In the genomic region with DNA sequence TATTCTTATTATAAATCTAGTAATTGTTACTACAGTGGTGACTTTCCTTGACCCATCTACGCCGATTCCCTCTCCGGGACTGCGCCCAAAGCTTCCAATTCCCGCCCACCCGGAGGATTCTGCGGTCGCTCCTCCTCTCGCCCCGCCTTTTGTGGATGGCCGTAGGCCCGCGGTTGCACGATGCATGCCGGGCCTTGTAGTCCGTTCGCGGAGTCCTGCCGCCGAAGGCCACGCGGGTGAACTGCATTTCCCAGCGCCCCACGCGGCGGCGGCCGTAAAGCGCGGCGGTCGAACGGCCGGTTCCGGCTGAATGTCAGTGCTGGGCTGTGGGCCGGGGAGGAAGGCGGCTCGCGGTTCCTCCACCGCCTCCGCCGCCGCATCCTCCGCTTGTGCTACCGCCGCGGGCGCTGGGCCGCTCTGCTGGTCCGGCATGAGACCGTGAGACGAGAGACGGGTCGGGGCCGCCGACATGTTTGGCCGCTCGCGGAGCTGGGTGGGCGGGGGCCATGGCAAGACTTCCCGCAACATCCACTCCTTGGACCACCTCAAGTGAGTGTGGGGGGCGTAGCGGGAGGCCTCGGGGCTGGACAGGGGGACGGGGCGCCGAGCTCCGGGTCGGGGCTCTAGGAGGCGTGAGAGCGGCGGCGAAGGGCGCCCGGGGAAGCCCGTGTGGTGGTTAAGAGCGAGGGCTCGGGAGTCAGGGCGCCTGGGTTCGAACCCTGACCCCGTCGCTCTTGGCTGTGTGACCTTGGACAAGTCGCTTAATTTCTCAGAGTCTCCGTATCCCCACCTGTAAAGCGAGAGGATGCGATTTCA, we compare ENCODE assay signal across 8 cellular contexts. TPM values are rescaled to one million over a fixed set of nuclear protein-coding genes. Genes with fewer than 3 reads are reported as not detected.
DNase-seq lines count a peak whose midpoint lies in the region; ATAC-seq and TF ChIP-seq lines count a peak whose summit lies in the region.

A gene with protein sequence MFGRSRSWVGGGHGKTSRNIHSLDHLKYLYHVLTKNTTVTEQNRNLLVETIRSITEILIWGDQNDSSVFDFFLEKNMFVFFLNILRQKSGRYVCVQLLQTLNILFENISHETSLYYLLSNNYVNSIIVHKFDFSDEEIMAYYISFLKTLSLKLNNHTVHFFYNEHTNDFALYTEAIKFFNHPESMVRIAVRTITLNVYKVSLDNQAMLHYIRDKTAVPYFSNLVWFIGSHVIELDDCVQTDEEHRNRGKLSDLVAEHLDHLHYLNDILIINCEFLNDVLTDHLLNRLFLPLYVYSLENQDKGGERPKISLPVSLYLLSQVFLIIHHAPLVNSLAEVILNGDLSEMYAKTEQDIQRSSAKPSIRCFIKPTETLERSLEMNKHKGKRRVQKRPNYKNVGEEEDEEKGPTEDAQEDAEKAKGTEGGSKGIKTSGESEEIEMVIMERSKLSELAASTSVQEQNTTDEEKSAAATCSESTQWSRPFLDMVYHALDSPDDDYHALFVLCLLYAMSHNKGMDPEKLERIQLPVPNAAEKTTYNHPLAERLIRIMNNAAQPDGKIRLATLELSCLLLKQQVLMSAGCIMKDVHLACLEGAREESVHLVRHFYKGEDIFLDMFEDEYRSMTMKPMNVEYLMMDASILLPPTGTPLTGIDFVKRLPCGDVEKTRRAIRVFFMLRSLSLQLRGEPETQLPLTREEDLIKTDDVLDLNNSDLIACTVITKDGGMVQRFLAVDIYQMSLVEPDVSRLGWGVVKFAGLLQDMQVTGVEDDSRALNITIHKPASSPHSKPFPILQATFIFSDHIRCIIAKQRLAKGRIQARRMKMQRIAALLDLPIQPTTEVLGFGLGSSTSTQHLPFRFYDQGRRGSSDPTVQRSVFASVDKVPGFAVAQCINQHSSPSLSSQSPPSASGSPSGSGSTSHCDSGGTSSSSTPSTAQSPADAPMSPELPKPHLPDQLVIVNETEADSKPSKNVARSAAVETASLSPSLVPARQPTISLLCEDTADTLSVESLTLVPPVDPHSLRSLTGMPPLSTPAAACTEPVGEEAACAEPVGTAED (plus strand): TSS at position 316 of the 816 bp plus-strand sequence. CDS start 154 bp downstream, at position 470.

- no peaks in the 10 kb centered on the region for H3K27me3 Mint-ChIP-seq in activated naive CD8-positive, alpha-beta T cell treated with anti-CD3 and anti-CD28 coated beads for 36 hours
- no peaks in the 10 kb centered on the region for H3K27me3 Mint-ChIP-seq in osteocyte (ENCODE audit: unreplicated experiment)

- H3K9ac ChIP-seq in SU-DHL-6 (ENCODE audit: low read length): peak within 1 kb of the TSS; percentile 75

- peaks cover 12% of the 10 kb centered on the region for H3K36me3 Mint-ChIP-seq in activated naive CD8-positive, alpha-beta T cell treated with anti-CD3 and anti-CD28 coated beads for 36 hours
- H3K36me3 Mint-ChIP-seq in osteocyte (ENCODE audit: unreplicated experiment): no peaks in the 10 kb centered on the region

- H3K27ac ChIP-seq in SU-DHL-6 (ENCODE audit: low read depth, low read length): no peak within 1 kb of the TSS
- peak within 1 kb of the TSS; percentile 81 to 90 for H3K27ac ChIP-seq in thoracic aorta

- TF ChIP-seq CTCF in GM12865 (IDR thresholded peaks at IDR 0.05; ENCODE audit: insufficient read depth, low read depth, low read length, missing control alignments) (no peak), SU-DHL-6 (IDR thresholded peaks at IDR 0.05; ENCODE audit: insufficient read depth, low read length, poor library complexity, severe bottlenecking) (no peak), osteocyte (IDR thresholded peaks at IDR 0.05) (no peak), thoracic aorta (IDR thresholded peaks at IDR 0.05) (no peak)

- intact Hi-C loops in head of caudate nucleus (cut with DNase I): loop anchor here (5.0 kb wide), 1 partner anchor 973 kb away; the partner anchor contains the start of gene GSPT1

- peaks cover 40 to 61% of the 10 kb centered on the region in 2 donors for H3K4me1 ChIP-seq in thoracic aorta (ENCODE audit: control insufficient read depth in 1 of 2, low read depth in 2 of 2)

- peaks cover 10% of the 10 kb centered on the region; the same call in 1 of the 2 replicates for H3K79me2 ChIP-seq in SU-DHL-6 (ENCODE audit: insufficient read depth, low read length)

- no peaks in the 10 kb centered on the region for H3K9me3 Mint-ChIP-seq in activated naive CD8-positive, alpha-beta T cell treated with anti-CD3 and anti-CD28 coated beads for 36 hours
- no peaks in the 10 kb centered on the region for H3K9me3 Mint-ChIP-seq in osteocyte (ENCODE audit: unreplicated experiment)

- H2AFZ ChIP-seq in SU-DHL-6 (ENCODE audit: low read depth, low read length, severe bottlenecking): peak within 1 kb of the TSS; percentile 4

- H3K9me3 ChIP-seq in SU-DHL-6 (ENCODE audit: insufficient read depth, low read length): no peaks in the 10 kb centered on the region
- H3K9me3 ChIP-seq in thoracic aorta: no peaks in the 10 kb centered on the region

- no peaks in the 10 kb centered on the region for H3K9me2 ChIP-seq in SU-DHL-6 (replicated peaks; ENCODE audit: insufficient read depth, low read length)

- ATAC-seq in HG02759 (IDR thresholded peaks at IDR 0.05; ENCODE audit: unreplicated experiment) (peak; percentile 70), thoracic aorta (ENCODE audit: insufficient number of reproducible peaks, low FRiP score, low read depth) (peak; percentile 47)

- H4K20me1 ChIP-seq in SU-DHL-6 (ENCODE audit: low read depth, low read length): peaks cover 8% of the 10 kb centered on the region; the same call in 1 of the 2 replicates

- peaks cover 46% of the 10 kb centered on the region for H3K4me1 Mint-ChIP-seq in activated naive CD8-positive, alpha-beta T cell treated with anti-CD3 and anti-CD28 coated beads for 36 hours
- H3K4me1 Mint-ChIP-seq in osteocyte (ENCODE audit: unreplicated experiment): peaks cover 52% of the 10 kb centered on the region

- peak within 1 kb of the TSS; percentile 83 for H3K4me2 ChIP-seq in SU-DHL-6 (ENCODE audit: low read depth, low read length, poor library complexity, severe bottlenecking)

- peak; percentile 98 for DNase-seq in GM12865 (ENCODE audit: low read depth)
- peak; percentile 93 to 95 (median 95) for DNase-seq in NCI-H1417 (lab: John Stamatoyannopoulos, UW)
- DNase-seq in activated naive CD8-positive, alpha-beta T cell treated with anti-CD3 and anti-CD28 coated beads for 36 hours: peak; percentile 97
- peak; percentile 96 to 100 (median 99) for DNase-seq in head of caudate nucleus
- peak; percentile 98 for DNase-seq in osteocyte (ENCODE audit: extremely low spot score, unreplicated experiment)
- peak; percentile 89 for DNase-seq in thoracic aorta (ENCODE audit: low spot score)

- peak within 1 kb of the TSS; percentile 91 for H3K4me3 Mint-ChIP-seq in activated naive CD8-positive, alpha-beta T cell treated with anti-CD3 and anti-CD28 coated beads for 36 hours
- peak within 1 kb of the TSS; percentile 88 for H3K4me3 Mint-ChIP-seq in osteocyte (ENCODE audit: unreplicated experiment)

- H3F3A ChIP-seq in SU-DHL-6 (ENCODE audit: insufficient read depth): peaks cover 12% of the 10 kb centered on the region; the same call in 1 of the 2 replicates

- peak within 1 kb of the TSS; percentile 84 for H3K4me3 ChIP-seq in GM12865 (ENCODE audit: low read depth, low read length)
- peak within 1 kb of the TSS; percentile 94 for H3K4me3 ChIP-seq in SU-DHL-6 (ENCODE audit: insufficient read depth, low read length, poor library complexity, severe bottlenecking)
- peak within 1 kb of the TSS; percentile 98 for H3K4me3 ChIP-seq in thoracic aorta

- H3K27me3 ChIP-seq in SU-DHL-6 (ENCODE audit: low read length) (no peaks in the 10 kb centered on the region), thoracic aorta (replicated peaks; ENCODE audit: insufficient read depth) (no peaks in the 10 kb centered on the region)

- peak within 1 kb of the TSS; percentile 77 for H3K27ac Mint-ChIP-seq in activated naive CD8-positive, alpha-beta T cell treated with anti-CD3 and anti-CD28 coated beads for 36 hours
- peak within 1 kb of the TSS; percentile 76 for H3K27ac Mint-ChIP-seq in osteocyte (ENCODE audit: unreplicated experiment)

- H3K36me3 ChIP-seq in SU-DHL-6 (ENCODE audit: low read length): no peaks in the 10 kb centered on the region
- H3K36me3 ChIP-seq in thoracic aorta: no peaks in the 10 kb centered on the region

RNA-seq across cellular contexts. Expression of the gene that starts here (rescaled TPM):
- total RNA-seq in activated naive CD8-positive, alpha-beta T cell treated with anti-CD3 and anti-CD28 coated beads for 36 hours: 10 to 100 TPM; 20.4 to 21.3 TPM
- total RNA-seq in osteocyte (22.1 and 24.0 TPM in 2 replicates), thoracic aorta (10 to 100 TPM; 46.6 to 47.6 TPM)
